12 cellular contexts compared by ENCODE assay signal in the genomic region with DNA sequence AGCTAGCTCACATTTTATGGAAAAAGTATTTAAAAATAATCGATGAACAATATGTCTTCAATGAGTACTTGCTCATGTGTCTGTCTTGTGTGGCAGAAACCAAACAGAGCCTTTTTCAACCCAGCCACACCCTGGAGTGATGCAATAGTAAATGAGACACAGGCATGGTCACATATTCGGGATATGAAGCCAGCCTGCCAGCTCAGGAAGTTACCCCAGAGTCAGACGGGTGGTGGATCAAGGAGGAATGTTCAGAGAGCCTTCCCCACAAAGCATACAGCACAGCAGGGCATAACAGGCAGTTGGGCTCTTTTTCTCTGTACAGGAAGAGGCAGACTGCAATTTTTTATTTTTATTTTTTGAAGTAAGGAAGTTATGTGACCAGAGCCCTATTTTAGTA. TPM values are rescaled to one million over a fixed set of nuclear protein-coding genes. Genes with fewer than 3 reads are reported as not detected.
DNase-seq lines count a peak whose midpoint lies in the region; TF ChIP-seq lines count a peak whose summit lies in the region.
"Had no signal": no experiment of that assay in that cellular context is flagged by ENCODE, and none has a peak within 500 bp of the region (broad histone marks: within the 10 kb centered on the region; RNA-seq: fewer than 3 reads in every experiment).

No MANE protein-coding gene starts in this region.

- H3K4me1 ChIP-seq in SK-N-SH (ENCODE audit: control insufficient read depth in 1 of 2, insufficient read depth in 2 of 2, low read depth in 1 of 2, low read length in 1 of 2) = peaks cover 0 to 23% of the 10 kb centered on the region in 2 experiments; a peak in 2 of 4 replicates

- CTCF ChIA-PET in SK-N-SH (lab: Yijun Ruan, JAX) = interaction anchor here (1.1 to 6.3 kb wide), 7 partner anchors 11 to 78 kb away, joined by 3 to 79 read pairs (median 6); no protein-coding TSS in a partner anchor

- DNase-seq in HCEC 1CT (peak; percentile 87), SK-N-SH (no peak), foreskin fibroblast (peak; percentile 94 to 97), stromal cell of bone marrow (ENCODE audit: low read depth) (peak; percentile 91), NCI-H187 treated with DMSO at 0.1 percent for 48 hours (lab: John Stamatoyannopoulos, UW) (no peak), GM19238 (ENCODE audit: insufficient read length, low spot score) (no peak)
- DNase-seq in stimulated activated CD4-positive, alpha-beta T cell treated with anti-CD3 and anti-CD28 coated beads, Interleukin-4, amount 100 ng/mL, for 4 hours = no peak
- DNase-seq in stimulated activated CD4-positive, alpha-beta T cell treated with anti-CD3 and anti-CD28 coated beads, Interleukin-1b, Interleukin-23, amount 100 ng/mL, for 48 hours = no peak
- DNase-seq: activated effector memory CD4-positive, alpha-beta T cell treated with Interleukin-2 at 50 U/mL for 16 hours; kidney glomerular epithelial cell had no signal

- peaks cover 11 to 14% of the 10 kb centered on the region in 2 experiments for H3K36me3 ChIP-seq in SK-N-SH (replicated peaks in 1 of 2; ENCODE audit: control insufficient read depth in 1 of 2, insufficient read depth in 2 of 2, low read length in 1 of 2)
- H3K36me3 ChIP-seq: Peyer's patch had no signal

- H3K27ac ChIP-seq in SK-N-SH (ENCODE audit: low read depth in 2 of 2, low read length in 1 of 2) = peak overlapping the region in 1 of 2 experiments; percentile 56; a peak in 2 of 4 replicates
- H3K27ac ChIP-seq: Peyer's patch had no signal

- WGBS in SK-N-SH (ENCODE audit: low lambda C conversion rate) = 23% methylated on average over 3 of the region's 3 CpGs

- no peak for TF ChIP-seq RAD21 in SK-N-SH (IDR thresholded peaks at IDR 0.05; ENCODE audit: low read length)

- peak overlapping the region; percentile 12; the same call in 1 of the 2 replicates for H3K9ac ChIP-seq in SK-N-SH

- H3K9me3 ChIP-seq in SK-N-SH = no peaks in the 10 kb centered on the region
- H3K9me3 ChIP-seq: Peyer's patch had no signal

- peaks cover 9% of the 10 kb centered on the region; the same call in 1 of the 2 replicates for H3K79me2 ChIP-seq in SK-N-SH (ENCODE audit: insufficient read depth)

- POLR2A ChIA-PET in SK-N-SH (lab: Yijun Ruan, JAX) = no interaction called here

- H4K20me1 ChIP-seq in SK-N-SH (ENCODE audit: insufficient read depth) = no peaks in the 10 kb centered on the region

- TF ChIP-seq CTCF in SK-N-SH (IDR thresholded peaks at IDR 0.05) = no peak
- TF ChIP-seq CTCF in foreskin fibroblast (IDR thresholded peaks at IDR 0.05; ENCODE audit: low read depth, low read length) = no peak

- no peaks in the 10 kb centered on the region for H3K9me2 ChIP-seq in SK-N-SH

- H3F3A ChIP-seq in SK-N-SH (replicated peaks; ENCODE audit: insufficient read depth) = peaks cover 41% of the 10 kb centered on the region

- H3K27me3 ChIP-seq in SK-N-SH (ENCODE audit: insufficient read depth) = no peaks in the 10 kb centered on the region
- H3K27me3 ChIP-seq: Peyer's patch had no signal

- no peak for TF ChIP-seq EP300 in SK-N-SH (IDR thresholded peaks at IDR 0.05; ENCODE audit: borderline replicate concordance in 1 of 2, low read depth in 1 of 2, low read length in 1 of 2)

- peak overlapping the region; percentile 21; the same call in 1 of the 2 replicates for H3K4me2 ChIP-seq in SK-N-SH

- H2AFZ ChIP-seq in SK-N-SH (ENCODE audit: low read depth) = peak overlapping the region; percentile 23; the same call in 1 of the 2 replicates

- H3K4me3 ChIP-seq in SK-N-SH (ENCODE audit: low read depth in 2 of 2, low read length in 1 of 2) (no peak overlapping the region), foreskin fibroblast (ENCODE audit: low read depth in 1 of 2, low read length in 2 of 2) (no peak overlapping the region)
- H3K4me3 ChIP-seq: GM12878, Peyer's patch had no signal

TF ChIP-seq in SK-N-SH, 30 proteins besides CTCF, POLR2A, EP300 and RAD21:
- TF ChIP-seq RXRA (IDR thresholded peaks at IDR 0.05; ENCODE audit: borderline replicate concordance, low read depth) (no peak), RCOR1 (IDR thresholded peaks at IDR 0.05; ENCODE audit: low read length) (no peak), POLR2AphosphoS5 (IDR thresholded peaks at IDR 0.05; ENCODE audit: low read depth, low read length) (peak; percentile 15; the same call in 1 of the 2 replicates), YY1 (IDR thresholded peaks at IDR 0.05; ENCODE audit: low read depth) (no peak), SIN3A (IDR thresholded peaks at IDR 0.05; ENCODE audit: borderline replicate concordance, low read depth, low read length) (no peak), ZBTB33 (IDR thresholded peaks at IDR 0.05; ENCODE audit: borderline replicate concordance, low read depth) (no peak), JUND (IDR thresholded peaks at IDR 0.05) (no peak), FOXJ3 (CRISPR knock-in tag; IDR thresholded peaks at IDR 0.05) (no peak), GATA2 (CRISPR knock-in tag; IDR thresholded peaks at IDR 0.05) (no peak), TCF12 (IDR thresholded peaks at IDR 0.05) (peak; percentile 60; the same call in 1 of the 2 replicates), TEAD4 (IDR thresholded peaks at IDR 0.05; ENCODE audit: borderline replicate concordance, insufficient read depth) (no peak)
- TF ChIP-seq, protein P1, sequence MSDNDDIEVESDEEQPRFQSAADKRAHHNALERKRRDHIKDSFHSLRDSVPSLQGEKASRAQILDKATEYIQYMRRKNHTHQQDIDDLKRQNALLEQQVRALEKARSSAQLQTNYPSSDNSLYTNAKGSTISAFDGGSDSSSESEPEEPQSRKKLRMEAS (IDR thresholded peaks at IDR 0.05; ENCODE audit: low read depth) = 0 out of 2 replicates have a peak, but pooled peaks have one; percentile 14

RNA-seq across cellular contexts. Expression of gene LARP6, which starts 27.3 kb away (rescaled TPM):
- 193 and 236 TPM in 2 replicates for polyA plus RNA-seq in SK-N-SH (2012; rRNA removed)
- 223 and 271 TPM in 2 replicates for polyA plus RNA-seq in SK-N-SH (2012; cell fraction: cytosol; rRNA removed)
- polyA plus RNA-seq in SK-N-SH (2012; cell fraction: nucleus; rRNA removed) = 118 and 123 TPM in 2 replicates

Comparison
In these comparisons a context has a peak if more than half of its experiments do, and no peak if none do; other contexts are left out.
1. DNase-seq: peak in HCEC 1CT (single experiment), foreskin fibroblast (2 of 2) and stromal cell of bone marrow (single experiment); none in SK-N-SH (single experiment), stimulated activated CD4-positive, alpha-beta T cell treated with anti-CD3 and anti-CD28 coated beads, Interleukin-4, amount 100 ng/mL, for 4 hours (0 of 2), NCI-H187 treated with DMSO at 0.1 percent for 48 hours (single experiment), GM19238 (single experiment) and stimulated activated CD4-positive, alpha-beta T cell treated with anti-CD3 and anti-CD28 coated beads, Interleukin-1b, Interleukin-23, amount 100 ng/mL, for 48 hours (single experiment).